ENCODE assay signal across 11 cellular contexts in genomic region chr14:93857081-93857480, GRCh38.
"Had no signal": no experiment of that assay in that cellular context is flagged by ENCODE, and none has a peak within 500 bp of the region (broad histone marks: within the 10 kb centered on the region; RNA-seq: fewer than 3 reads in every experiment).

No MANE protein-coding gene starts in this region.

- H3K4me1 ChIP-seq: gastrocnemius medialis had no signal

- H3K9me3 ChIP-seq: gastrocnemius medialis had no signal

- H3K4me3 ChIP-seq: cardiac muscle cell, coronary artery, gastrocnemius medialis had no signal

- H3K27me3 ChIP-seq: cardiac muscle cell had no signal

- DNase-seq: activated CD8-positive, alpha-beta memory T cell treated with anti-CD3 and anti-CD28 coated beads, Interleukin-2, amount 50 U/mL, for 4 hours; activated CD8-positive, alpha-beta T cell treated with anti-CD3 and anti-CD28 coated beads for 36 hours; activated naive CD4-positive, alpha-beta T cell treated with anti-CD3 and anti-CD28 coated beads for 36 hours; effector CD8-positive, alpha-beta T cell; stimulated activated CD4-positive, alpha-beta T cell treated with anti-CD3 and anti-CD28 coated beads, Interleukin-4, amount 100 ng/mL, for 1 hour; stimulated activated CD8-positive, alpha-beta memory T cell treated with anti-CD3 and anti-CD28 coated beads, Interleukin-4, amount 100 ng/mL, for 48 hours; stimulated activated naive CD8-positive, alpha-beta T cell treated with anti-CD3 and anti-CD28 coated beads, Interleukin-15, Interleukin-2, amounts not matched to agents 100 U/mL and 50 U/mL, for 24 hours; T1000 had no signal

- H3K27ac ChIP-seq: cardiac muscle cell, coronary artery, gastrocnemius medialis had no signal

- ATAC-seq: activated CD8-positive, alpha-beta T cell treated with anti-CD3 and anti-CD28 coated beads for 36 hours; stimulated activated naive CD8-positive, alpha-beta T cell treated with anti-CD3 and anti-CD28 coated beads, Interleukin-15, Interleukin-2, amounts not matched to agents 100 U/mL and 50 U/mL, for 24 hours had no signal

- H3K36me3 ChIP-seq: cardiac muscle cell, gastrocnemius medialis had no signal
